Comparison of ENCODE assay signal across 1 cellular context in genomic region chr14:103545915-103546650, GRCh38.
TF ChIP-seq lines count a peak whose summit lies in the region.

No MANE protein-coding gene starts in this region.

TF ChIP-seq in HepG2, 621 proteins besides CTCF, POLR2A, EP300 and RAD21:
- TF ChIP-seq TARDBP (CRISPR knock-in tag; IDR thresholded peaks at IDR 0.05): no peak
- TF ChIP-seq DR1 (CRISPR knock-in tag; IDR thresholded peaks at IDR 0.05): no peak
- no peak for TF ChIP-seq JUND (CRISPR knock-in tag; IDR thresholded peaks at IDR 0.05)
- no peak for TF ChIP-seq ONECUT2 (CRISPR knock-in tag; IDR thresholded peaks at IDR 0.05)
- no peak for TF ChIP-seq ZNF235 (CRISPR knock-in tag; IDR thresholded peaks at IDR 0.05; ENCODE audit: borderline replicate concordance)
- TF ChIP-seq ZFP82 (CRISPR knock-in tag; IDR thresholded peaks at IDR 0.05; ENCODE audit: borderline replicate concordance): no peak
- no peak for TF ChIP-seq ZBTB20 (CRISPR knock-in tag; IDR thresholded peaks at IDR 0.05; ENCODE audit: borderline replicate concordance, low read depth)
- no peak for TF ChIP-seq ZFP62 (CRISPR knock-in tag; IDR thresholded peaks at IDR 0.05)
- TF ChIP-seq ZC3H13 (CRISPR knock-in tag; IDR thresholded peaks at IDR 0.05): no peak
- TF ChIP-seq ATF4 (CRISPR knock-in tag; IDR thresholded peaks at IDR 0.05): no peak
- TF ChIP-seq REL (CRISPR knock-in tag; conservative IDR thresholded peaks at IDR 0.05): no peak
- no peak for TF ChIP-seq ZNF687 (CRISPR knock-in tag; IDR thresholded peaks at IDR 0.05)
- TF ChIP-seq STAG1 (CRISPR knock-in tag; IDR thresholded peaks at IDR 0.05): no peak
TF ChIP-seq in HepG2: peak in this region for 0.
